1 cellular context compared by ENCODE assay signal in the genomic region with DNA sequence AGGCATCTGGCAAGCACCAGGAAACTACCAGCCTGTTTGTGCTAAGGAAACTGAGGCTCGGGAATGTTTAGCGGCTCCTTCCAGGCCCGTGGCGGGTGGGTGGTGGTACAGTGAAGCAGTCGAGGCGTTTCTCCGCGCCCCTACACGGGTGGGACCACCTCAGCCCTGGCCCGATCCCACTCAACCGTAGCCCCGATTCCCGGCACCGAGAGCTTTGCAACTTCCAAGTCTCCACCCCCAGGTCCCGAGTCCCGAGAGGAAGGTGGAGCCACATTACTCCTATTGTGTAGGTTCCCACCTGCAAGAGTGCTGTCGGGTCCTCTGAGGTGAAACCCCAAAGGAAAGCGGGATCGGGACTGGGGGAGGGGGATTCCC.
A peak's percentile ranks its signal among the peaks of the same experiment; 100 is the strongest.
TF ChIP-seq lines count a peak whose summit lies in the region.

No MANE protein-coding gene starts in this region.

TF ChIP-seq in H1, 55 proteins besides CTCF, POLR2A, EP300 and RAD21:
- TF ChIP-seq KDM4A (IDR thresholded peaks at IDR 0.05; ENCODE audit: low read depth, low read length, severe bottlenecking) (peak; percentile 30), SP2 (IDR thresholded peaks at IDR 0.05; ENCODE audit: low read length) (no peak)
